1 cellular context compared by ENCODE assay signal in genomic region chr22:21067075-21067900, GRCh38.
TF ChIP-seq lines count a peak whose summit lies in the region.

No MANE protein-coding gene starts in this region.

TF ChIP-seq in K562, 482 proteins besides CTCF, POLR2A, EP300 and RAD21:
- TF ChIP-seq TBP (optimal IDR thresholded peaks at IDR 0.05; ENCODE audit: low read depth, low read length) (no peak), ZNF124 (CRISPR knock-in tag; IDR thresholded peaks at IDR 0.05) (0 out of 2 replicates have a peak, but pooled peaks have one; percentile 61), MYBL2 (IDR thresholded peaks at IDR 0.05; ENCODE audit: low read depth) (no peak), MYBL2 (CRISPR knock-in tag; IDR thresholded peaks at IDR 0.05; ENCODE audit: borderline replicate concordance) (0 out of 2 replicates have a peak, but pooled peaks have one; percentile 29), E2F5 (CRISPR knock-in tag; IDR thresholded peaks at IDR 0.05) (no peak), E2F1 (CRISPR knock-in tag; IDR thresholded peaks at IDR 0.05) (no peak; the same call in 1 of the 2 replicates), RERE (CRISPR knock-in tag; IDR thresholded peaks at IDR 0.05; ENCODE audit: borderline replicate concordance) (no peak), CSDE1 (IDR thresholded peaks at IDR 0.05) (no peak), ZEB2 (IDR thresholded peaks at IDR 0.05) (no peak), CREB3 (tag; conservative IDR thresholded peaks at IDR 0.05; ENCODE audit: low read depth) (no peak), PURB (CRISPR knock-in tag; IDR thresholded peaks at IDR 0.05; ENCODE audit: low read depth) (no peak), GTF2A2 (tag; IDR thresholded peaks at IDR 0.05) (no peak), DACH1 (IDR thresholded peaks at IDR 0.05; ENCODE audit: partially characterized antibody) (no peak), TCFL5 (CRISPR knock-in tag; conservative IDR thresholded peaks at IDR 0.05) (no peak), E2F3 (CRISPR knock-in tag; IDR thresholded peaks at IDR 0.05) (0 out of 2 replicates have a peak, but pooled peaks have one; percentile 1), OTX1 (CRISPR knock-in tag; IDR thresholded peaks at IDR 0.05) (no peak), PHF20 (IDR thresholded peaks at IDR 0.05; ENCODE audit: partially characterized antibody) (no peak), NFIC (IDR thresholded peaks at IDR 0.05) (no peak), THRA (IDR thresholded peaks at IDR 0.05) (no peak), ZNF133 (CRISPR knock-in tag; IDR thresholded peaks at IDR 0.05) (0 out of 2 replicates have a peak, but pooled peaks have one; percentile 30), ZC3H4 (CRISPR knock-in tag; IDR thresholded peaks at IDR 0.05; ENCODE audit: borderline replicate concordance) (peak; percentile 92), HMGXB4 (CRISPR knock-in tag; IDR thresholded peaks at IDR 0.05) (0 out of 2 replicates have a peak, but pooled peaks have one; percentile 23), SNIP1 (IDR thresholded peaks at IDR 0.05; ENCODE audit: low read depth) (no peak), SUPT5H (IDR thresholded peaks at IDR 0.05) (no peak), JUN (IDR thresholded peaks at IDR 0.05; ENCODE audit: borderline replicate concordance, low read depth, low read length) (no peak), JUN (CRISPR knock-in tag; IDR thresholded peaks at IDR 0.05; ENCODE audit: borderline replicate concordance) (peak; percentile 58; the same call in 1 of the 2 replicates), MTA3 (IDR thresholded peaks at IDR 0.05; ENCODE audit: borderline replicate concordance) (no peak), CEBPG (CRISPR knock-in tag; IDR thresholded peaks at IDR 0.05) (0 out of 2 replicates have a peak, but pooled peaks have one; percentile 6), CEBPG (tag; conservative IDR thresholded peaks at IDR 0.05 in 1 of 2, IDR thresholded peaks at IDR 0.05 in 1 of 2) (no peak), RNF2 (IDR thresholded peaks at IDR 0.05) (no peak), JUNB (CRISPR knock-in tag; conservative IDR thresholded peaks at IDR 0.05) (no peak), MCM3 (IDR thresholded peaks at IDR 0.05) (peak; percentile 74; the same call in 1 of the 2 replicates), XRCC5 (IDR thresholded peaks at IDR 0.05; ENCODE audit: low read depth, low read length) (no peak), NCOA2 (IDR thresholded peaks at IDR 0.05; ENCODE audit: partially characterized antibody in 2 of 2) (no peak), GABPA (tag; conservative IDR thresholded peaks at IDR 0.05; ENCODE audit: low read depth) (no peak), ZBTB8A (IDR thresholded peaks at IDR 0.05; ENCODE audit: partially characterized antibody) (no peak), ZFP91 (CRISPR knock-in tag; IDR thresholded peaks at IDR 0.05) (no peak), ZFP30 (CRISPR knock-in tag; IDR thresholded peaks at IDR 0.05; ENCODE audit: borderline replicate concordance) (no peak), XRCC3 (IDR thresholded peaks at IDR 0.05) (no peak), ZNF584 (CRISPR knock-in tag; IDR thresholded peaks at IDR 0.05; ENCODE audit: low read depth) (no peak), HNRNPUL1 (IDR thresholded peaks at IDR 0.05; ENCODE audit: low read length) (no peak)
- TF ChIP-seq, protein P1, sequence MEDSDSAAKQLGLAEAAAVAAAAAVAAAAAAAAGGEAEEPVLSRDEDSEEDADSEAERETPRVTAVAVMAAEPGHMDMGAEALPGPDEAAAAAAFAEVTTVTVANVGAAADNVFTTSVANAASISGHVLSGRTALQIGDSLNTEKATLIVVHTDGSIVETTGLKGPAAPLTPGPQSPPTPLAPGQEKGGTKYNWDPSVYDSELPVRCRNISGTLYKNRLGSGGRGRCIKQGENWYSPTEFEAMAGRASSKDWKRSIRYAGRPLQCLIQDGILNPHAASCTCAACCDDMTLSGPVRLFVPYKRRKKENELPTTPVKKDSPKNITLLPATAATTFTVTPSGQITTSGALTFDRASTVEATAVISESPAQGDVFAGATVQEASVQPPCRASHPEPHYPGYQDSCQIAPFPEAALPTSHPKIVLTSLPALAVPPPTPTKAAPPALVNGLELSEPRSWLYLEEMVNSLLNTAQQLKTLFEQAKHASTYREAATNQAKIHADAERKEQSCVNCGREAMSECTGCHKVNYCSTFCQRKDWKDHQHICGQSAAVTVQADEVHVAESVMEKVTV (CRISPR knock-in tag; IDR thresholded peaks at IDR 0.05): no peak
- TF ChIP-seq, protein P2, sequence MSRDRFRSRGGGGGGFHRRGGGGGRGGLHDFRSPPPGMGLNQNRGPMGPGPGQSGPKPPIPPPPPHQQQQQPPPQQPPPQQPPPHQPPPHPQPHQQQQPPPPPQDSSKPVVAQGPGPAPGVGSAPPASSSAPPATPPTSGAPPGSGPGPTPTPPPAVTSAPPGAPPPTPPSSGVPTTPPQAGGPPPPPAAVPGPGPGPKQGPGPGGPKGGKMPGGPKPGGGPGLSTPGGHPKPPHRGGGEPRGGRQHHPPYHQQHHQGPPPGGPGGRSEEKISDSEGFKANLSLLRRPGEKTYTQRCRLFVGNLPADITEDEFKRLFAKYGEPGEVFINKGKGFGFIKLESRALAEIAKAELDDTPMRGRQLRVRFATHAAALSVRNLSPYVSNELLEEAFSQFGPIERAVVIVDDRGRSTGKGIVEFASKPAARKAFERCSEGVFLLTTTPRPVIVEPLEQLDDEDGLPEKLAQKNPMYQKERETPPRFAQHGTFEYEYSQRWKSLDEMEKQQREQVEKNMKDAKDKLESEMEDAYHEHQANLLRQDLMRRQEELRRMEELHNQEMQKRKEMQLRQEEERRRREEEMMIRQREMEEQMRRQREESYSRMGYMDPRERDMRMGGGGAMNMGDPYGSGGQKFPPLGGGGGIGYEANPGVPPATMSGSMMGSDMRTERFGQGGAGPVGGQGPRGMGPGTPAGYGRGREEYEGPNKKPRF (IDR thresholded peaks at IDR 0.05; ENCODE audit: low read depth, low read length): no peak
- TF ChIP-seq, protein P3, sequence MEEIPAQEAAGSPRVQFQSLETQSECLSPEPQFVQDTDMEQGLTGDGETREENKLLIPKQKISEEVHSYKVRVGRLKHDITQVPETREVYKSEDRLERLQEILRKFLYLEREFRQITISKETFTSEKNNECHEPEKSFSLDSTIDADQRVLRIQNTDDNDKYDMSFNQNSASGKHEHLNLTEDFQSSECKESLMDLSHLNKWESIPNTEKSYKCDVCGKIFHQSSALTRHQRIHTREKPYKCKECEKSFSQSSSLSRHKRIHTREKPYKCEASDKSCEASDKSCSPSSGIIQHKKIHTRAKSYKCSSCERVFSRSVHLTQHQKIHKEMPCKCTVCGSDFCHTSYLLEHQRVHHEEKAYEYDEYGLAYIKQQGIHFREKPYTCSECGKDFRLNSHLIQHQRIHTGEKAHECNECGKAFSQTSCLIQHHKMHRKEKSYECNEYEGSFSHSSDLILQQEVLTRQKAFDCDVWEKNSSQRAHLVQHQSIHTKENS (CRISPR knock-in tag; IDR thresholded peaks at IDR 0.05): no peak
- TF ChIP-seq, protein P4, sequence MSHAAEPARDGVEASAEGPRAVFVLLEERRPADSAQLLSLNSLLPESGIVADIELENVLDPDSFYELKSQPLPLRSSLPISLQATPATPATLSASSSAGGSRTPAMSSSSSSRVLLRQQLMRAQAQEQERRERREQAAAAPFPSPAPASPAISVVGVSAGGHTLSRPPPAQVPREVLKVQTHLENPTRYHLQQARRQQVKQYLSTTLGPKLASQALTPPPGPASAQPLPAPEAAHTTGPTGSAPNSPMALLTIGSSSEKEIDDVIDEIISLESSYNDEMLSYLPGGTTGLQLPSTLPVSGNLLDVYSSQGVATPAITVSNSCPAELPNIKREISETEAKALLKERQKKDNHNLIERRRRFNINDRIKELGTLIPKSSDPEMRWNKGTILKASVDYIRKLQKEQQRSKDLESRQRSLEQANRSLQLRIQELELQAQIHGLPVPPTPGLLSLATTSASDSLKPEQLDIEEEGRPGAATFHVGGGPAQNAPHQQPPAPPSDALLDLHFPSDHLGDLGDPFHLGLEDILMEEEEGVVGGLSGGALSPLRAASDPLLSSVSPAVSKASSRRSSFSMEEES (CRISPR knock-in tag; IDR thresholded peaks at IDR 0.05): no peak
